In the genomic region with DNA sequence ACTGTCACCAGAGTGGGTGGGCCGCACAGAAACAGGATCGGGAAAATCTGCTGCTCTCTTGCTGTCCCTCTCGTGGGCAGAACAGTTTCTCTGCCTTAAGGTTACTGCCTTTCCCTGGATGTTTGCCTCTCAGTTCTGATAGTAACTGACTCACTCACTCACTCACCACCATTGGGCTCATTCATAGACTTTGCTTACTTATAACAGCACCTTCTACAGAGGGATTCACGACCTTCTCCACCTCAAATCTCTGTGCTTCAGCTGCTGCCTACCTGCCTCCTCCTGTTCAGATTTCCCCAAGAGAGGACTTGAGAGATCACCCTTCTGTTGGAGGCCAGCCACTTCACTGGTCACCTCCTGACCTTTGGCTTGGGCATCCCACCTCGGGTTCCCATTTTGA, we compare ENCODE assay signal across 19 cellular contexts.
"Had no signal": no experiment of that assay in that cellular context is flagged by ENCODE, and none has a peak within 500 bp of the region (broad histone marks: within the 10 kb centered on the region; RNA-seq: fewer than 3 reads in every experiment).

No MANE protein-coding gene starts in this region.

- H3K4me3 Mint-ChIP-seq: activated naive CD4-positive, alpha-beta T cell treated with anti-CD3 and anti-CD28 coated beads, Interleukin-2, amount 50 U/mL, for 24 hours; effector memory CD8-positive, alpha-beta T cell; natural killer cell; stimulated activated naive CD8-positive, alpha-beta T cell treated with anti-CD3 and anti-CD28 coated beads, Interleukin-15, Interleukin-2, amounts not matched to agents 100 ng/mL and 50 ng/mL, for 24 hours had no signal

- H3K4me1 ChIP-seq: body of pancreas, lower lobe of right lung had no signal

- H3K36me3 Mint-ChIP-seq: activated naive CD4-positive, alpha-beta T cell treated with anti-CD3 and anti-CD28 coated beads, Interleukin-2, amount 50 U/mL, for 24 hours; natural killer cell had no signal

- H3K27me3 ChIP-seq: body of pancreas had no signal

- H3K9me3 Mint-ChIP-seq: activated naive CD4-positive, alpha-beta T cell treated with anti-CD3 and anti-CD28 coated beads, Interleukin-2, amount 50 U/mL, for 24 hours; effector memory CD8-positive, alpha-beta T cell; natural killer cell; stimulated activated naive CD8-positive, alpha-beta T cell treated with anti-CD3 and anti-CD28 coated beads, Interleukin-15, Interleukin-2, amounts not matched to agents 100 ng/mL and 50 ng/mL, for 24 hours had no signal

- H3K9me3 ChIP-seq: body of pancreas, lower lobe of right lung had no signal

- DNase-seq: activated CD4-positive, alpha-beta T cell treated with anti-CD3 and anti-CD28 coated beads, Interleukin-2, amount 50 U/mL, for 1 hour; activated effector memory CD4-positive, alpha-beta T cell treated with Interleukin-2 at 50 U/mL for 16 hours; activated T-cell treated with anti-CD3 and anti-CD28 coated beads for 4 hours; amygdala; body of pancreas; effector memory CD8-positive, alpha-beta T cell; foreskin fibroblast; hypothalamus; islet precursor cell; lower lobe of right lung; natural killer cell; nucleus accumbens; stimulated activated CD4-positive, alpha-beta T cell treated with anti-CD3 and anti-CD28 coated beads, Interleukin-12 subunit alpha, Interleukin-12 subunit beta, amount 100 ng/mL, for 4 hours; stimulated activated CD4-positive, alpha-beta T cell treated with anti-CD3 and anti-CD28 coated beads, Interleukin-1b, Interleukin-23, amount 100 ng/mL, for 48 hours; stimulated activated CD8-positive, alpha-beta memory T cell treated with anti-CD3 and anti-CD28 coated beads, Interleukin-4, amount 100 ng/mL, for 48 hours; SW 1271; T-helper 2 cell had no signal

- H3K4me3 ChIP-seq: body of pancreas, lower lobe of right lung had no signal

- H3K36me3 ChIP-seq: lower lobe of right lung had no signal

- ATAC-seq: body of pancreas; effector memory CD8-positive, alpha-beta T cell; lower lobe of right lung; natural killer cell had no signal

- H3K27me3 Mint-ChIP-seq: activated naive CD4-positive, alpha-beta T cell treated with anti-CD3 and anti-CD28 coated beads, Interleukin-2, amount 50 U/mL, for 24 hours; effector memory CD8-positive, alpha-beta T cell; stimulated activated naive CD8-positive, alpha-beta T cell treated with anti-CD3 and anti-CD28 coated beads, Interleukin-15, Interleukin-2, amounts not matched to agents 100 ng/mL and 50 ng/mL, for 24 hours had no signal

- H3K4me1 Mint-ChIP-seq: activated naive CD4-positive, alpha-beta T cell treated with anti-CD3 and anti-CD28 coated beads, Interleukin-2, amount 50 U/mL, for 24 hours; natural killer cell had no signal

- H3K27ac Mint-ChIP-seq: activated naive CD4-positive, alpha-beta T cell treated with anti-CD3 and anti-CD28 coated beads, Interleukin-2, amount 50 U/mL, for 24 hours; natural killer cell; stimulated activated naive CD8-positive, alpha-beta T cell treated with anti-CD3 and anti-CD28 coated beads, Interleukin-15, Interleukin-2, amounts not matched to agents 100 ng/mL and 50 ng/mL, for 24 hours had no signal

- H3K27ac ChIP-seq: body of pancreas, lower lobe of right lung had no signal
